ENCODE assay signal across 1 cellular context in the genomic region with DNA sequence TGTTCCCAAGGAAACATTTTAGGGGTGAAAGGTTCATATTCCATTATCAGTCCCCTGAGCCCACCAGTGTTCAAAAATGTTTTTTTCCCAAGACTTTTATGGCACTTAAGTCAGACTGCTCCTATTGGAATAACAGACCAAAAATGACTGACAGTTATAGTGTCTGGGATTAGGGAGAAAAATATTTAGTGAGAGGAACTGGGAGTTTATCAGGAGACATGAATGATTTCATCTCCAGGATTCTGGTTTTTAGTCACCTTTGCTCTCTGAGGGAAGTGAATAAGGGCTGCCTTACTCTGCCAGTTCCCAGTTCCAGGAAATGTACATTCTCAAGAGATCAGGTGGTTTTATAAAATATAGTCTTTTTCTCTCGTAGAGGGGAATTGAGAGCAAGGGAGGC.
TF ChIP-seq lines count a peak whose summit lies in the region.

No MANE protein-coding gene starts in this region.

TF ChIP-seq in GM23338, 12 proteins besides CTCF, POLR2A, EP300 and RAD21 (continued from another document):
- TF ChIP-seq ZNF462 (CRISPR knock-in tag; IDR thresholded peaks at IDR 0.05) = no peak
- no peak for TF ChIP-seq JUNB (IDR thresholded peaks at IDR 0.05; ENCODE audit: unreplicated experiment)
- TF ChIP-seq, protein P1, sequence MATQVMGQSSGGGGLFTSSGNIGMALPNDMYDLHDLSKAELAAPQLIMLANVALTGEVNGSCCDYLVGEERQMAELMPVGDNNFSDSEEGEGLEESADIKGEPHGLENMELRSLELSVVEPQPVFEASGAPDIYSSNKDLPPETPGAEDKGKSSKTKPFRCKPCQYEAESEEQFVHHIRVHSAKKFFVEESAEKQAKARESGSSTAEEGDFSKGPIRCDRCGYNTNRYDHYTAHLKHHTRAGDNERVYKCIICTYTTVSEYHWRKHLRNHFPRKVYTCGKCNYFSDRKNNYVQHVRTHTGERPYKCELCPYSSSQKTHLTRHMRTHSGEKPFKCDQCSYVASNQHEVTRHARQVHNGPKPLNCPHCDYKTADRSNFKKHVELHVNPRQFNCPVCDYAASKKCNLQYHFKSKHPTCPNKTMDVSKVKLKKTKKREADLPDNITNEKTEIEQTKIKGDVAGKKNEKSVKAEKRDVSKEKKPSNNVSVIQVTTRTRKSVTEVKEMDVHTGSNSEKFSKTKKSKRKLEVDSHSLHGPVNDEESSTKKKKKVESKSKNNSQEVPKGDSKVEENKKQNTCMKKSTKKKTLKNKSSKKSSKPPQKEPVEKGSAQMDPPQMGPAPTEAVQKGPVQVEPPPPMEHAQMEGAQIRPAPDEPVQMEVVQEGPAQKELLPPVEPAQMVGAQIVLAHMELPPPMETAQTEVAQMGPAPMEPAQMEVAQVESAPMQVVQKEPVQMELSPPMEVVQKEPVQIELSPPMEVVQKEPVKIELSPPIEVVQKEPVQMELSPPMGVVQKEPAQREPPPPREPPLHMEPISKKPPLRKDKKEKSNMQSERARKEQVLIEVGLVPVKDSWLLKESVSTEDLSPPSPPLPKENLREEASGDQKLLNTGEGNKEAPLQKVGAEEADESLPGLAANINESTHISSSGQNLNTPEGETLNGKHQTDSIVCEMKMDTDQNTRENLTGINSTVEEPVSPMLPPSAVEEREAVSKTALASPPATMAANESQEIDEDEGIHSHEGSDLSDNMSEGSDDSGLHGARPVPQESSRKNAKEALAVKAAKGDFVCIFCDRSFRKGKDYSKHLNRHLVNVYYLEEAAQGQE (IDR thresholded peaks at IDR 0.05; ENCODE audit: unreplicated experiment) = no peak
